7 cellular contexts compared by ENCODE assay signal in genomic region chr20:45969712-45970634, GRCh38. TPM values are rescaled to one million over a fixed set of nuclear protein-coding genes. Genes with fewer than 3 reads are reported as not detected.
DNase-seq lines count a peak whose midpoint lies in the region; TF ChIP-seq lines count a peak whose summit lies in the region.

No MANE protein-coding gene starts in this region.

- H3K27me3 ChIP-seq in transverse colon = no peaks in the 10 kb centered on the region

- no peak for TF ChIP-seq EP300 in transverse colon (IDR thresholded peaks at IDR 0.05; ENCODE audit: low read depth)

- 44 to 71% methylated on average over 1 to 6 of the region's 6 CpGs for WGBS in transverse colon (ENCODE audit: low coverage in 1 of 2), 2 donors

- DNase-seq in EH (ENCODE audit: low read depth) (peak; percentile 73), KBM-7 (peak; percentile 74), RPMI8226 (peak; percentile 53), lung microvascular endothelial cell (ENCODE audit: low read depth in 2 of 2) (peak; percentile 72 to 76), transverse colon (peak; percentile 19), middle frontal gyrus (ENCODE audit: extremely low spot score, low spot score) (no peak)

- no peak for TF ChIP-seq POLR2A in transverse colon (IDR thresholded peaks at IDR 0.05)

- in situ Hi-C loops in KBM-7 (cut with MboI; ENCODE audit: low pct_unique_long_range_greater_than_20kb, low sequenced_read_pairs) = no loop called here
- in situ Hi-C loops in transverse colon (cut with MboI; ENCODE audit: low pct_ligation_motif_present in 1 of 4, low pct_unique_long_range_greater_than_20kb in 1 of 4, low sequenced_read_pairs in 3 of 4) = loop anchor here in 2 of 4 donors (10.0 to 25.0 kb wide), 2 partner anchors 158 to 175 kb away; partner anchors contain the start of genes DNTTIP1 (in 1 of the 2), UBE2C (in 1 of the 2) and WFDC3 (in 1 of the 2)

- H3K27ac ChIP-seq in cingulate gyrus (ENCODE audit: low read depth, low read length) (peak overlapping the region; percentile 12), transverse colon (peak overlapping the region; percentile 94 to 97 (median 96))

- H3K4me3 ChIP-seq in transverse colon = peak overlapping the region in 1 of 4 donors; percentile 96

- peaks cover 18 to 24% (median 22%) of the 10 kb centered on the region in 4 donors for H3K4me1 ChIP-seq in transverse colon

- TF ChIP-seq CTCF in transverse colon (IDR thresholded peaks at IDR 0.05) = peak in 4 of 5 experiments; percentile 47 to 60 (median 56)

- H3K36me3 ChIP-seq in transverse colon = peaks cover 0 to 29% (median 10%) of the 10 kb centered on the region in 4 donors

- intact Hi-C loops in transverse colon (cut with DNase I; ENCODE audit: low total_unique reads) = no loop called here

- no peaks in the 10 kb centered on the region for H3K9me3 ChIP-seq in transverse colon

RNA-seq across cellular contexts. Expression of gene ZNF335, which starts 2.0 kb away (rescaled TPM):
- total RNA-seq in lung microvascular endothelial cell = 4.4 and 8.9 TPM in 2 replicates
- 10 to 100 TPM; 27.0 to 80.0 (median 32.4) TPM for total RNA-seq in transverse colon

RNA-seq across cellular contexts. Expression of gene PCIF1, which starts 35.5 kb away (rescaled TPM):
- total RNA-seq in lung microvascular endothelial cell = 7.8 and 9.5 TPM in 2 replicates
- total RNA-seq in transverse colon = 10 to 100 TPM; 23.5 to 52.0 (median 32.0) TPM

RNA-seq across cellular contexts. Expression of gene MMP9, which starts 38.7 kb away (rescaled TPM):
- total RNA-seq in lung microvascular endothelial cell (under 0.01 TPM in 1 of 2 replicates, not detected in the other), transverse colon (1 to 10 TPM in 1 of 4 donors, not detected in 3; 3.8 TPM)

RNA-seq across cellular contexts. Expression of gene PLTP, which starts 58.0 kb away (rescaled TPM):
- 4.4 and 4.8 TPM in 2 replicates for total RNA-seq in lung microvascular endothelial cell
- total RNA-seq in transverse colon = 10 to 100 TPM; 17.7 to 79.9 (median 59.9) TPM

RNA-seq across cellular contexts. Expression of gene SLC12A5, which starts 59.0 kb away (rescaled TPM):
- total RNA-seq in lung microvascular endothelial cell (0.20 and 0.44 TPM in 2 replicates), transverse colon (not detected)
